ENCODE assay signal across 8 cellular contexts in genomic region chr4:83212041-83212851, GRCh38.
A peak's percentile ranks its signal among the peaks of the same experiment; 100 is the strongest.
DNase-seq lines count a peak whose midpoint lies in the region; ATAC-seq and TF ChIP-seq lines count a peak whose summit lies in the region.

No MANE protein-coding gene starts in this region.

- H3K4me2 ChIP-seq in DND-41 (ENCODE audit: insufficient read depth, low read length), result no peak overlapping the region
- H3K4me2 ChIP-seq in GM23338, result no peak overlapping the region

- H3K9me2 ChIP-seq in GM23338 (ENCODE audit: insufficient read depth), result peaks cover 6% of the 10 kb centered on the region; the same call in 1 of the 2 replicates

- H4K20me1 ChIP-seq in DND-41 (ENCODE audit: insufficient read depth, low read length), result no peaks in the 10 kb centered on the region
- no peaks in the 10 kb centered on the region; the same call in 1 of the 2 replicates for H4K20me1 ChIP-seq in GM23338 (replicated peaks; ENCODE audit: insufficient read depth)

- H3K27ac Mint-ChIP-seq in osteocyte (ENCODE audit: unreplicated experiment) (no peak overlapping the region), GM23338 (no peak overlapping the region)

- H3K9me3 Mint-ChIP-seq in osteocyte (ENCODE audit: unreplicated experiment) (peaks cover 10% of the 10 kb centered on the region), GM23338 (peaks cover 23% of the 10 kb centered on the region)

- H3K36me3 Mint-ChIP-seq in osteocyte (ENCODE audit: unreplicated experiment) (no peaks in the 10 kb centered on the region), GM23338 (ENCODE audit: low read depth) (peaks cover 11% of the 10 kb centered on the region; the same call in 2 of the 3 replicates)

- no peaks in the 10 kb centered on the region for H3K27me3 ChIP-seq in DND-41 (ENCODE audit: insufficient read depth, low read length, poor library complexity)
- H3K27me3 ChIP-seq in GM23338 (ENCODE audit: insufficient read depth), result peaks cover 7% of the 10 kb centered on the region; the same call in 1 of the 2 replicates

- peak; percentile 27; the same call in 1 of the 3 replicates for ATAC-seq in DND-41 (ENCODE audit: insufficient read depth, low read depth)
- peak; percentile 83 for ATAC-seq in GM21390 (IDR thresholded peaks at IDR 0.05; ENCODE audit: unreplicated experiment)
- no peak for ATAC-seq in GM23338

- no peaks in the 10 kb centered on the region for H3K9me3 ChIP-seq in DND-41 (ENCODE audit: insufficient read depth, low read length, severe bottlenecking)

- H3K4me3 ChIP-seq in DND-41 (ENCODE audit: low read depth in 1 of 2, low read length in 2 of 2), result no peak overlapping the region
- no peak overlapping the region for H3K4me3 ChIP-seq in GM23338

- H2AFZ ChIP-seq in DND-41 (ENCODE audit: low read depth, low read length) (no peak overlapping the region), GM23338 (no peak overlapping the region)

- H3K4me1 ChIP-seq in DND-41 (ENCODE audit: insufficient read depth, low read length) (peaks cover 20% of the 10 kb centered on the region), GM23338 (ENCODE audit: insufficient read depth) (peaks cover 5% of the 10 kb centered on the region; the same call in 1 of the 2 replicates)

- H3K27me3 Mint-ChIP-seq in osteocyte (ENCODE audit: unreplicated experiment) (no peaks in the 10 kb centered on the region), GM23338 (ENCODE audit: insufficient read depth, low read depth, poor library complexity) (peaks cover 4% of the 10 kb centered on the region)

- H3K79me2 ChIP-seq in DND-41 (ENCODE audit: insufficient read depth, low read length), result no peaks in the 10 kb centered on the region
- H3K79me2 ChIP-seq in GM23338 (replicated peaks; ENCODE audit: insufficient read depth), result no peaks in the 10 kb centered on the region

- H3K27ac ChIP-seq in DND-41 (ENCODE audit: low read length) (no peak overlapping the region), GM23338 (ENCODE audit: low read depth) (no peak overlapping the region)

- H3K4me1 Mint-ChIP-seq in osteocyte (ENCODE audit: unreplicated experiment), result peaks cover 11% of the 10 kb centered on the region
- peaks cover 25% of the 10 kb centered on the region for H3K4me1 Mint-ChIP-seq in GM23338

- no peak overlapping the region for H3K9ac ChIP-seq in DND-41 (ENCODE audit: low read depth, low read length)

- no peak for DNase-seq in DND-41
- DNase-seq in HT-29 (ENCODE audit: low spot score), result peak; percentile 55
- peak; percentile 43 for DNase-seq in activated T-cell treated with anti-CD3 and anti-CD28 coated beads for 4 hours
- peak; percentile 59 for DNase-seq in osteocyte (ENCODE audit: extremely low spot score, unreplicated experiment)
- no peak for DNase-seq in GM23338 (ENCODE audit: low spot score)
- DNase-seq in NCI-H526 (lab: John Stamatoyannopoulos, UW), result no peak
- no peak for DNase-seq in NCI-H1436 treated with DMSO at 0.1 percent for 48 hours (lab: John Stamatoyannopoulos, UW)

- H3K36me3 ChIP-seq in DND-41 (ENCODE audit: insufficient read depth, low read length) (no peaks in the 10 kb centered on the region), GM23338 (ENCODE audit: insufficient read depth) (peaks cover 8% of the 10 kb centered on the region; the same call in 1 of the 2 replicates)

- TF ChIP-seq CTCF in DND-41 (IDR thresholded peaks at IDR 0.05; ENCODE audit: borderline replicate concordance, extremely low read depth, low read length, poor library complexity, severe bottlenecking) (no peak), osteocyte (IDR thresholded peaks at IDR 0.05) (no peak), GM23338 (conservative IDR thresholded peaks at IDR 0.05; ENCODE audit: low read depth in 2 of 2) (no peak)

- H3F3A ChIP-seq in GM23338 (replicated peaks; ENCODE audit: low read depth), result no peaks in the 10 kb centered on the region

- no peak overlapping the region for H3K4me3 Mint-ChIP-seq in osteocyte (ENCODE audit: unreplicated experiment)
- H3K4me3 Mint-ChIP-seq in GM23338, result no peak overlapping the region

TF ChIP-seq in GM23338, 12 proteins besides CTCF, POLR2A, EP300 and RAD21 (continues in another document):
- TF ChIP-seq ETS1 (IDR thresholded peaks at IDR 0.05) (no peak), POLR2AphosphoS5 (IDR thresholded peaks at IDR 0.05; ENCODE audit: low read depth) (no peak), ZNF462 (CRISPR knock-in tag; IDR thresholded peaks at IDR 0.05) (no peak)

Comparison
In these comparisons a context has a peak if more than half of its experiments do, and no peak if none do; other contexts are left out.
1. DNase-seq: peak in HT-29 (single experiment), activated T-cell treated with anti-CD3 and anti-CD28 coated beads for 4 hours (single experiment) and osteocyte (single experiment); none in DND-41 (single experiment), GM23338 (single experiment), NCI-H526 (0 of 2) and NCI-H1436 treated with DMSO at 0.1 percent for 48 hours (single experiment).